ENCODE assay signal across 21 cellular contexts in genomic region chr1:110288111-110288510, GRCh38.
"Had no signal": no experiment of that assay in that cellular context is flagged by ENCODE, and none has a peak within 500 bp of the region (broad histone marks: within the 10 kb centered on the region; RNA-seq: fewer than 3 reads in every experiment).

No MANE protein-coding gene starts in this region.

- ATAC-seq: left cardiac atrium; left ventricle myocardium superior; pancreas; right lobe of liver; stimulated activated memory B cell treated with anti-CD40 and anti-IgM and Interleukin-4, amounts not matched to agents 10 μg/mL and 1 μg/mL and 100 μg/mL, for 72 hours had no signal

- DNase-seq: effector memory CD4-positive, alpha-beta T cell; foreskin fibroblast; immature natural killer cell; left cardiac atrium; left ventricle myocardium superior; mesendoderm; naive B cell; occipital lobe; pancreas; retina; right lobe of liver; spleen; stimulated activated CD4-positive, alpha-beta T cell treated with anti-CD3 and anti-CD28 coated beads, Interleukin-15, amount 100 ng/mL, for 24 hours; stimulated activated CD4-positive, alpha-beta T cell treated with anti-CD3 and anti-CD28 coated beads, Interleukin-1b, Interleukin-23, amount 100 ng/mL, for 48 hours; stimulated activated CD4-positive, alpha-beta T cell treated with anti-CD3 and anti-CD28 coated beads, Interleukin-4, amount 100 ng/mL, for 24 hours; tibial artery had no signal

- H3K27ac ChIP-seq: epithelial cell of prostate, esophagus muscularis mucosa, pancreas, prostate gland, right lobe of liver, spleen, tibial artery had no signal

- H3K4me1 ChIP-seq: pancreas, prostate gland, right lobe of liver, tibial artery had no signal

- H3K9me3 ChIP-seq: esophagus muscularis mucosa, pancreas, prostate gland, right lobe of liver, spleen, tibial artery had no signal

- H3K36me3 ChIP-seq: esophagus muscularis mucosa, pancreas, prostate gland, right lobe of liver, spleen, tibial artery had no signal

- H3K27me3 ChIP-seq: esophagus muscularis mucosa, pancreas, right lobe of liver, spleen, tibial artery had no signal

- H3K4me3 ChIP-seq: esophagus muscularis mucosa, lung, pancreas, prostate gland, right lobe of liver, spleen, tibial artery had no signal
